ENCODE assay signal across 10 cellular contexts in the genomic region with DNA sequence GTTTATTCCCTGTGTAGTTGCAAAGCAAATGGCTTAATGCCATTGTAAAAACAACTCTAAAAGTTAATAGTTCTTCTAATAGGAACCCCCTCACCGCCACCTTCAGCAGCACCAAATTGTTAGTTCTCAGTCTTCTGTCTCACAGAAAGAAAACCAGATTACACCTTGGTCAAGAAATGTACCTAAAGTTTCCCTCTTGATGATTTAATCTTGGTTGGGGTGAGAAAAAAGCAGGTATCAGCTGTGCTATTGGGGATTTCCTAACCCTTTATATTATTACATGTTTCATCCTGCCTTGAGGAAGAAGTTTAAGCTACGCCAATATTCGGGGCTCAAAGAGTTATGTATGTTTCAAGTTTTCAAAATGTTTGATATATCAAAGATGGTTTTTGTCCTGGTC.
"Had no signal": no experiment of that assay in that cellular context is flagged by ENCODE, and none has a peak within 500 bp of the region (broad histone marks: within the 10 kb centered on the region; RNA-seq: fewer than 3 reads in every experiment).

No MANE protein-coding gene starts in this region.

- H3K27ac ChIP-seq: gastrocnemius medialis, sigmoid colon, thoracic aorta had no signal

- H3K4me3 Mint-ChIP-seq: stimulated activated naive CD8-positive, alpha-beta T cell treated with anti-CD3 and anti-CD28 coated beads, Interleukin-15, Interleukin-2, amounts not matched to agents 100 ng/mL and 50 ng/mL, for 24 hours had no signal

- H3K9me3 ChIP-seq: gastrocnemius medialis, sigmoid colon, thoracic aorta had no signal

- H3K36me3 ChIP-seq: gastrocnemius medialis, sigmoid colon, thoracic aorta had no signal

- ATAC-seq: activated CD4-positive, CD25-positive, alpha-beta regulatory T cell treated with anti-CD3 and anti-CD28 coated beads, Interleukin-2, amount 50 U/mL, for 24 hours had no signal

- H3K4me3 ChIP-seq: gastrocnemius medialis, sigmoid colon, thoracic aorta had no signal

- H3K27me3 ChIP-seq: gastrocnemius medialis, sigmoid colon had no signal

- DNase-seq: activated naive CD4-positive, alpha-beta T cell treated with anti-CD3 and anti-CD28 coated beads, Interleukin-2, amount 50 U/mL, for 16 hours; amniotic stem cell; gastrocnemius medialis; left ventricle myocardium superior; sigmoid colon; stimulated activated CD4-positive, alpha-beta T cell treated with anti-CD3 and anti-CD28 coated beads, Interleukin-12 subunit alpha, Interleukin-12 subunit beta, amount 100 ng/mL, for 4 hours; SW 1271 had no signal

- H3K4me1 ChIP-seq: gastrocnemius medialis, sigmoid colon had no signal

- H3K27ac Mint-ChIP-seq: stimulated activated naive CD8-positive, alpha-beta T cell treated with anti-CD3 and anti-CD28 coated beads, Interleukin-15, Interleukin-2, amounts not matched to agents 100 ng/mL and 50 ng/mL, for 24 hours had no signal
